Comparison of ENCODE assay signal across 8 cellular contexts in the genomic region with DNA sequence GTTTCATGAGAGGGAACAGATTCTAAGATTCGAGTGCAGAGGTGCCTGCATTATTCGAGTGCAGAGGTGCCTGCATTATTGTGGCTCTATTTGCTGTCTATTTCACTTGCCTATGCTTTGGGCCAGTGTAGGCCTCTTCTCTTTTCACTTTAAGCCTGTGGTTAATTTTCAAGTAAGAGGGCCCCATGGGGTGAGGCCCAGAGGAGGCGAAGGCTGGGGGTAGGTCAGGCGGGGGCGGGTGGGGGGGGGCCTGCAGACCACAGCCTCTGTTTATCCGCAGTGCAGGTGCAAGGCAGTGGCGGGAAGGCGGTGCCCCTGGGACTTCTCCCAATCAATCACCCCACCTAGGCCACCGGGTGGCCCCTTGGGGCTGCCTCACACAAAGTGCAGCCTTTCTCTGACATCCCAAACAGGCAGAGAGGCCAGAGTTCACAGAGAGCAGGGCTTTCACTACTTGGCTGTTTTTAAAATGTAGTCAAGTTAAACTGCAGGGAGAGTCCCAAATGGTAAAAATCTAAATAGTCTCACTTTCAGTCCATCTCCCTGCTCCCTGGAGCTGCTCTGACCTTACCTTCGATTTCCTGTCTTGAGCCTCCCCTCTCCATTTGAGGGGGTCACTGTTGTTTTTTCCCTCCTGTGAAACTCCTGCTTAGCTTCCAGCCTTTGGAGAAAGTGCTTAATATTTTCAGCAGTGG.
A peak's percentile ranks its signal among the peaks of the same experiment; 100 is the strongest.
DNase-seq lines count a peak whose midpoint lies in the region; ATAC-seq and TF ChIP-seq lines count a peak whose summit lies in the region.

No MANE protein-coding gene starts in this region.

- ATAC-seq in GM18502 (IDR thresholded peaks at IDR 0.05; ENCODE audit: poor library complexity, unreplicated experiment) (peak; percentile 82), GM21515 (IDR thresholded peaks at IDR 0.05; ENCODE audit: unreplicated experiment) (peak; percentile 83), HG03575 (IDR thresholded peaks at IDR 0.05; ENCODE audit: extremely low read depth, insufficient number of reproducible peaks, low FRiP score, unreplicated experiment) (peak; percentile 63)

- no peak for TF ChIP-seq CTCF in Calu3 (IDR thresholded peaks at IDR 0.05; ENCODE audit: unreplicated experiment)

- no TSS peak for BruUV-seq in Calu3 (replicated peaks; lab: Mats Ljungman, UMichigan)

- H3K9me3 Mint-ChIP-seq in activated T-helper 2 cell treated with anti-CD3 and anti-CD28 coated beads, Interferon-gamma antibody, Interleukin-2, Interleukin-4, amounts not matched to agents 10 μg/mL and 5 μg/mL and 100 μg/mL, durations not matched to agents 14 hours and 24 hours and 36 hours, result no peaks in the 10 kb centered on the region
- H3K9me3 Mint-ChIP-seq in Calu3 (ENCODE audit: low read depth, unreplicated experiment), result no peaks in the 10 kb centered on the region

- H3K27me3 Mint-ChIP-seq in activated T-helper 2 cell treated with anti-CD3 and anti-CD28 coated beads, Interferon-gamma antibody, Interleukin-2, Interleukin-4, amounts not matched to agents 10 μg/mL and 5 μg/mL and 100 μg/mL, durations not matched to agents 14 hours and 24 hours and 36 hours (ENCODE audit: low read depth), result peaks cover 4% of the 10 kb centered on the region
- peaks cover 13% of the 10 kb centered on the region for H3K27me3 Mint-ChIP-seq in Calu3 (ENCODE audit: unreplicated experiment)

- peaks cover 35% of the 10 kb centered on the region for H3K4me1 Mint-ChIP-seq in activated T-helper 2 cell treated with anti-CD3 and anti-CD28 coated beads, Interferon-gamma antibody, Interleukin-2, Interleukin-4, amounts not matched to agents 10 μg/mL and 5 μg/mL and 100 μg/mL, durations not matched to agents 14 hours and 24 hours and 36 hours (ENCODE audit: low read depth)
- H3K4me1 Mint-ChIP-seq in Calu3 (ENCODE audit: low read depth, unreplicated experiment), result no peaks in the 10 kb centered on the region

- in situ Hi-C loops in G401 (cut with HindIII; ENCODE audit: low sequenced_read_pairs), result no loop called here

- peak overlapping the region; percentile 74 for H3K27ac Mint-ChIP-seq in activated T-helper 2 cell treated with anti-CD3 and anti-CD28 coated beads, Interferon-gamma antibody, Interleukin-2, Interleukin-4, amounts not matched to agents 10 μg/mL and 5 μg/mL and 100 μg/mL, durations not matched to agents 14 hours and 24 hours and 36 hours
- H3K27ac Mint-ChIP-seq in Calu3 (ENCODE audit: unreplicated experiment), result no peak overlapping the region

- DNase-seq in activated T-helper 2 cell treated with anti-CD3 and anti-CD28 coated beads, Interferon-gamma antibody, Interleukin-2, Interleukin-4, amounts not matched to agents 10 μg/mL and 5 μg/mL and 100 μg/mL, durations not matched to agents 14 hours and 24 hours and 36 hours (ENCODE audit: low spot score), result peak; percentile 22
- peak; percentile 12 to 34 for DNase-seq in stimulated activated CD8-positive, alpha-beta memory T cell treated with anti-CD3 and anti-CD28 coated beads, Interleukin-2, amount 100 ng/mL, for 48 hours (ENCODE audit: low read depth in 2 of 2)
- no peak for DNase-seq in NCI-H146 (lab: John Stamatoyannopoulos, UW)
- no peak for DNase-seq in Calu3
- DNase-seq in G401 (ENCODE audit: low spot score), result no peak

- H3K4me3 Mint-ChIP-seq in activated T-helper 2 cell treated with anti-CD3 and anti-CD28 coated beads, Interferon-gamma antibody, Interleukin-2, Interleukin-4, amounts not matched to agents 10 μg/mL and 5 μg/mL and 100 μg/mL, durations not matched to agents 14 hours and 24 hours and 36 hours (ENCODE audit: low read depth), result peak overlapping the region; percentile 34
- no peak overlapping the region for H3K4me3 Mint-ChIP-seq in Calu3 (ENCODE audit: low read depth, unreplicated experiment)

- H3K36me3 Mint-ChIP-seq in activated T-helper 2 cell treated with anti-CD3 and anti-CD28 coated beads, Interferon-gamma antibody, Interleukin-2, Interleukin-4, amounts not matched to agents 10 μg/mL and 5 μg/mL and 100 μg/mL, durations not matched to agents 14 hours and 24 hours and 36 hours (ENCODE audit: low read depth), result no peaks in the 10 kb centered on the region
- H3K36me3 Mint-ChIP-seq in Calu3 (ENCODE audit: insufficient read depth, unreplicated experiment), result no peaks in the 10 kb centered on the region

- intact Hi-C loops in activated T-helper 2 cell treated with anti-CD3 and anti-CD28 coated beads, Interferon-gamma antibody, Interleukin-2, Interleukin-4, amounts not matched to agents 10 μg/mL and 5 μg/mL and 100 μg/mL, durations not matched to agents 14 hours and 24 hours and 36 hours (cut with micrococcal nuclease), result loop anchor here (2.0 to 5.0 kb wide), 3 partner anchors 16 to 512 kb away; no protein-coding TSS in a partner anchor
- intact Hi-C loops in Calu3 (cut with micrococcal nuclease; ENCODE audit: unreplicated experiment), result no loop called here

- CTCF ChIA-PET in Calu3 (lab: Charles Lee), result no interaction called here

Comparison
In these comparisons a context has a peak if more than half of its experiments do, and no peak if none do; other contexts are left out.
1. DNase-seq: peak in activated T-helper 2 cell treated with anti-CD3 and anti-CD28 coated beads, Interferon-gamma antibody, Interleukin-2, Interleukin-4, amounts not matched to agents 10 μg/mL and 5 μg/mL and 100 μg/mL, durations not matched to agents 14 hours and 24 hours and 36 hours (single experiment) and stimulated activated CD8-positive, alpha-beta memory T cell treated with anti-CD3 and anti-CD28 coated beads, Interleukin-2, amount 100 ng/mL, for 48 hours (2 of 2); none in NCI-H146 (single experiment), Calu3 (single experiment) and G401 (single experiment).
2. Peak in every context shown above with its lines, with median percentiles within 50 percentile points of each other: ATAC-seq.